In the genomic region with DNA sequence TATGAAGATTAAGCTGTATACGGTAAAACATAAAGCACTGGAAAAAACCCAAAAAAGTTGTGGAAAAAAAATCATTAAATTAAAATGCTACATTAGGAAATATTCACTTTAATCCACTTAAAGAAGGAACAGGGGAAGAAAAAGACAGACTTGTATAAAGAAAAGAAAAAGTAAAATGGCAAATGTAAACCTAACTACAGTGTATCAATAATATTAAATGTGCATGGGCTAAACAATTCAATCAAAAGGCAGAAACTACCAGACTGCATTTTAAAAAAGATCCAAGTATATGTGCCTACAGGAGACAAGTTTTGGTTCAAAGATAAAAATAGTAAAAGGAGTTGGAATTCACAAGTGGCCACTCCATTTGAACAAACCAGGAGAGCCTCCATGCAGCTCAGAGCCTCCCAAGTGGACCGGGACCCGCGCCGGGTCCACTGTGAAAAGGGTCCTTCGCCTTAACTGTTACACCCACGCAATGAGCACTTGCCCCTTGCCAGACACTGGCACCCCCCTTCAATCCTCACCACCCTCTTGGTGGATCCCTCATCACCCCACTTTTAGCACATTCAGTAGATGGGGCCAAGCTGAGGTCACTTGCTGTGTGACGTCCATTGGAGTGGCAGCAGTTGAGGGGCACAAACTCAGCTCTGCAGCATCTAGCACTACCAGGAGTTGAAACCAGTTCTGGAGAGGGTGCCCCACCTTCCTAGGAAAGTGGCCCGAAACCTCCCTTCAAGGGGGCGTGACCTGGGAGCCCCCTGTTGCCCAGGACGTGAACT, we compare ENCODE assay signal across 8 cellular contexts. TPM values are rescaled to one million over a fixed set of nuclear protein-coding genes. Genes with fewer than 3 reads are reported as not detected.
DNase-seq lines count a peak whose midpoint lies in the region; ATAC-seq, FAIRE-seq and TF ChIP-seq lines count a peak whose summit lies in the region.

No MANE protein-coding gene starts in this region.

- no peak for TF ChIP-seq CTCF in VCaP (conservative IDR thresholded peaks at IDR 0.05)
- no peak for TF ChIP-seq CTCF in glutamatergic neuron (IDR thresholded peaks at IDR 0.05; ENCODE audit: partially characterized antibody, unreplicated experiment)

- H3K36me3 ChIP-seq in small intestine (ENCODE audit: control insufficient read depth in 2 of 2, insufficient read depth in 2 of 2, low read length in 2 of 2), result peaks cover 0 to 3% of the 10 kb centered on the region in 2 donors

- peak overlapping the region; percentile 99 for H3K27ac ChIP-seq in VCaP
- peak overlapping the region; percentile 90 to 97 for H3K27ac ChIP-seq in small intestine (ENCODE audit: low read depth in 1 of 2, low read length in 1 of 2)

- peak overlapping the region; percentile 70 to 87 for H3K4me3 ChIP-seq in small intestine (ENCODE audit: low read depth in 1 of 2, low read length in 2 of 2)

- H3K4me1 ChIP-seq in small intestine (ENCODE audit: control insufficient read depth in 2 of 2, insufficient read depth in 1 of 2, low read depth in 1 of 2, low read length in 1 of 2), result peaks cover 0 to 2% of the 10 kb centered on the region in 2 donors

- no peak for DNase-seq in stimulated activated naive CD8-positive, alpha-beta T cell treated with anti-CD3 and anti-CD28 coated beads, Interleukin-15, Interleukin-2, amounts not matched to agents 100 U/mL and 50 U/mL, for 24 hours
- DNase-seq in glutamatergic neuron (no peak), small intestine (peak; percentile 21), NCI-H1694 treated with DMSO at 0.1 percent for 48 hours (lab: John Stamatoyannopoulos, UW) (no peak), midbrain (lab: John Stamatoyannopoulos, UW) (no peak)

- 36 to 50% (median 46%) methylated on average over 11 of the region's 11 CpGs for WGBS in small intestine, 3 donors

- H3K36me3 Mint-ChIP-seq in stimulated activated naive CD8-positive, alpha-beta T cell treated with anti-CD3 and anti-CD28 coated beads, Interleukin-15, Interleukin-2, amounts not matched to agents 100 ng/mL and 50 ng/mL, for 24 hours (ENCODE audit: low read depth), result peaks cover 25% of the 10 kb centered on the region
- H3K36me3 Mint-ChIP-seq in glutamatergic neuron (ENCODE audit: unreplicated experiment), result no peaks in the 10 kb centered on the region

- peaks cover 51% of the 10 kb centered on the region for H3K4me1 Mint-ChIP-seq in stimulated activated naive CD8-positive, alpha-beta T cell treated with anti-CD3 and anti-CD28 coated beads, Interleukin-15, Interleukin-2, amounts not matched to agents 100 ng/mL and 50 ng/mL, for 24 hours (ENCODE audit: low read depth)
- H3K4me1 Mint-ChIP-seq in glutamatergic neuron (ENCODE audit: low read depth, unreplicated experiment), result peaks cover 11% of the 10 kb centered on the region

- H3K9me3 ChIP-seq in small intestine (ENCODE audit: control insufficient read depth, low read depth), result no peaks in the 10 kb centered on the region

- no peak for ATAC-seq in stimulated activated naive CD8-positive, alpha-beta T cell treated with anti-CD3 and anti-CD28 coated beads, Interleukin-15, Interleukin-2, amounts not matched to agents 100 U/mL and 50 U/mL, for 24 hours
- ATAC-seq in GM21737 (IDR thresholded peaks at IDR 0.05; ENCODE audit: unreplicated experiment), result no peak

- no peaks in the 10 kb centered on the region for H3K27me3 ChIP-seq in small intestine (ENCODE audit: control insufficient read depth in 2 of 2, insufficient read depth in 2 of 2, low read length in 2 of 2)

- H3K27ac Mint-ChIP-seq in stimulated activated naive CD8-positive, alpha-beta T cell treated with anti-CD3 and anti-CD28 coated beads, Interleukin-15, Interleukin-2, amounts not matched to agents 100 ng/mL and 50 ng/mL, for 24 hours, result peak overlapping the region; percentile 76
- H3K27ac Mint-ChIP-seq in glutamatergic neuron (ENCODE audit: unreplicated experiment), result peak overlapping the region; percentile 38

- H3K27me3 Mint-ChIP-seq in stimulated activated naive CD8-positive, alpha-beta T cell treated with anti-CD3 and anti-CD28 coated beads, Interleukin-15, Interleukin-2, amounts not matched to agents 100 ng/mL and 50 ng/mL, for 24 hours, result no peaks in the 10 kb centered on the region
- peaks cover 8% of the 10 kb centered on the region for H3K27me3 Mint-ChIP-seq in glutamatergic neuron (ENCODE audit: unreplicated experiment)

- H3K9me3 Mint-ChIP-seq in stimulated activated naive CD8-positive, alpha-beta T cell treated with anti-CD3 and anti-CD28 coated beads, Interleukin-15, Interleukin-2, amounts not matched to agents 100 ng/mL and 50 ng/mL, for 24 hours, result peaks cover 4% of the 10 kb centered on the region
- peaks cover 4% of the 10 kb centered on the region for H3K9me3 Mint-ChIP-seq in glutamatergic neuron (ENCODE audit: unreplicated experiment)

- FAIRE-seq in small intestine (lab: Jason Lieb, UNC), result no peak

- peak overlapping the region; percentile 90 for H3K4me3 Mint-ChIP-seq in stimulated activated naive CD8-positive, alpha-beta T cell treated with anti-CD3 and anti-CD28 coated beads, Interleukin-15, Interleukin-2, amounts not matched to agents 100 ng/mL and 50 ng/mL, for 24 hours
- H3K4me3 Mint-ChIP-seq in glutamatergic neuron (ENCODE audit: unreplicated experiment), result peak overlapping the region; percentile 86

RNA-seq across cellular contexts. Expression of a gene that starts 0.9 kb away (rescaled TPM):
- 16.9 TPM for total RNA-seq in glutamatergic neuron (ENCODE audit: unreplicated experiment)
- polyA plus RNA-seq in small intestine, result 10 to 100 TPM; 10.8 to 20.1 (median 19.2) TPM

RNA-seq across cellular contexts. Expression of a gene that starts 41.9 kb away (rescaled TPM):
- 16.4 TPM for total RNA-seq in glutamatergic neuron (ENCODE audit: unreplicated experiment)
- 10 to 100 TPM in 2 of 3 donors, 1 to 10 TPM in 1; 8.7 to 22.6 (median 14.6) TPM for polyA plus RNA-seq in small intestine

RNA-seq across cellular contexts. Expression of a gene that starts 42.2 kb away (rescaled TPM):
- total RNA-seq in glutamatergic neuron (ENCODE audit: unreplicated experiment), result 102 TPM
- 10 to 100 TPM in 1 of 3 donors, 1 to 10 TPM in 2; 8.7 to 12.7 (median 8.9) TPM for polyA plus RNA-seq in small intestine
